ENCODE assay signal across 8 cellular contexts in the genomic region with DNA sequence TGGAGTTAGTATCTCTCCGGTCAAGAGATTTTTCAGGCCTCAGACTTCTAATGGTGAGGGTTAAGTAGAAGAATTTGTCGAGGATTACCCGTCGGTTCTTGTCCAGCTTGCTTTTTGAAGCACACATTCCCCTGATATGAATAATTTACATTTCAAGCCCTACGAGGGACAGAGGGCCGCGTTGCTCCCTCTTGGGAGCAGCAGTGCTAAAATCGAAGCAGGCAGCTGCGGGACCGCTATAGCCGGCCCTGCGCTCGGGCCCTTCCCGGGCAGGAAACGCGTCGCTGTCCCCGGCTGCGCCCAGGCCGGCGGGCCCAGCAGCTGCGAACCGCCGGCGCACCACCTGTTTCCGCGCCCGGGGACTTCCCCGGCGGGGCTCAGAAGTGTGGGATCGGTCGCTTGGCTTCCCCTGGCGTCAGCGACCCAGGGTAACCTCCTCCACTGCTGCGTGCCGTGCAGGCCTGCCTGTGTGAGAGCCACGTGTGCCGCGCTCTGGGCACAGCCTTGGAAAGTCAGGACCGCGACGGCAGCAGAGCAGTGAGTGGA. TPM values are rescaled to one million over a fixed set of nuclear protein-coding genes. Genes with fewer than 3 reads are reported as not detected.
DNase-seq lines count a peak whose midpoint lies in the region; ATAC-seq and TF ChIP-seq lines count a peak whose summit lies in the region.
"Not testable (repeated sequence)": the region's sequence is repeated elsewhere in the genome, so short reads cannot be mapped to it uniquely, and the experiment has no call there.

No MANE protein-coding gene starts in this region.

- H3K4me3 ChIP-seq in DND-41 (ENCODE audit: low read depth in 1 of 2, low read length in 2 of 2), result not testable (repeated sequence)

- peak overlapping the region; percentile 97 to 100 for H3K27ac Mint-ChIP-seq in natural killer cell

- peak; percentile 33; the same call in 1 of the 2 replicates for TF ChIP-seq POLR2A in Raji (IDR thresholded peaks at IDR 0.05; ENCODE audit: insufficient read depth, low read depth, low read length)

- TF ChIP-seq CTCF in DND-41 (IDR thresholded peaks at IDR 0.05; ENCODE audit: borderline replicate concordance, extremely low read depth, low read length, poor library complexity, severe bottlenecking); natural killer cell (IDR thresholded peaks at IDR 0.05): not testable (repeated sequence)

- not testable (repeated sequence) for H4K20me1 ChIP-seq in DND-41 (ENCODE audit: insufficient read depth, low read length)

- not testable (repeated sequence) for H3K9me3 Mint-ChIP-seq in natural killer cell

- ATAC-seq in DND-41 (ENCODE audit: insufficient read depth, low read depth) (peak; percentile 91), GM21423 (IDR thresholded peaks at IDR 0.05; ENCODE audit: unreplicated experiment) (peak; percentile 90), HG03442 (IDR thresholded peaks at IDR 0.05; ENCODE audit: unreplicated experiment) (peak; percentile 85), esophagus mucosa (peak; percentile 92), natural killer cell (peak; percentile 77 to 92 (median 87))

- H3K4me3 Mint-ChIP-seq in natural killer cell, result peak overlapping the region; percentile 65

- H3K9me3 ChIP-seq in DND-41 (ENCODE audit: insufficient read depth, low read length, severe bottlenecking), result not testable (repeated sequence)

- not testable (repeated sequence) for H3K36me3 Mint-ChIP-seq in natural killer cell

- H2AFZ ChIP-seq in DND-41 (ENCODE audit: low read depth, low read length), result peak overlapping the region; percentile 54; the same call in 1 of the 2 replicates

- peaks cover 69 to 84% of the 10 kb centered on the region in 2 donors for H3K4me1 Mint-ChIP-seq in natural killer cell

- intact Hi-C loops in natural killer cell (cut with micrococcal nuclease), result loop anchor here (5.0 kb wide), 1 partner anchor 52 kb away; no protein-coding TSS in a partner anchor

- peak overlapping the region; percentile 27 for H3K4me2 ChIP-seq in DND-41 (ENCODE audit: insufficient read depth, low read length)

- peak overlapping the region; percentile 45 for H3K9ac ChIP-seq in DND-41 (ENCODE audit: low read depth, low read length)

- H3K27ac ChIP-seq in DND-41 (ENCODE audit: low read length), result peak overlapping the region; percentile 93

- DNase-seq in DND-41 (peak; percentile 90), activated T-helper 1 cell treated with Interleukin-2 at 50 U/mL for 16 hours (ENCODE audit: low read depth) (peak; percentile 63), natural killer cell (peak; percentile 77)
- peak; percentile 64 to 69 for DNase-seq in stimulated activated CD8-positive, alpha-beta memory T cell treated with anti-CD3 and anti-CD28 coated beads, Interleukin-7, amount 100 ng/mL, for 4 hours (ENCODE audit: low read depth in 2 of 2)

- H3K27me3 ChIP-seq in DND-41 (ENCODE audit: insufficient read depth, low read length, poor library complexity), result not testable (repeated sequence)

- peaks cover 83% of the 10 kb centered on the region for H3K4me1 ChIP-seq in DND-41 (ENCODE audit: insufficient read depth, low read length)

- H3K36me3 ChIP-seq in DND-41 (ENCODE audit: insufficient read depth, low read length), result peaks cover 19% of the 10 kb centered on the region

- H3K79me2 ChIP-seq in DND-41 (ENCODE audit: insufficient read depth, low read length), result not testable (repeated sequence)

- H3K27me3 Mint-ChIP-seq in natural killer cell (ENCODE audit: low read depth in 2 of 2), result not testable (repeated sequence)

RNA-seq across cellular contexts. Expression of gene AMZ2, which starts 11.1 kb away (rescaled TPM):
- total RNA-seq in esophagus mucosa (60.5 TPM), natural killer cell (100 to 1,000 TPM in 2 of 3 donors, 10 to 100 TPM in 1; 87.0 to 131 (median 107) TPM)

RNA-seq across cellular contexts. Expression of gene SLC16A6, which starts 32.0 kb away (rescaled TPM):
- total RNA-seq in esophagus mucosa (14.4 TPM), natural killer cell (10 to 100 TPM; 16.5 to 20.9 (median 19.4) TPM)

RNA-seq across cellular contexts. Expression of gene ARSG, which starts 32.3 kb away (rescaled TPM):
- 6.8 TPM for total RNA-seq in esophagus mucosa
- 10 to 100 TPM; 34.8 to 52.3 (median 39.3) TPM for total RNA-seq in natural killer cell
